1 cellular context compared by ENCODE assay signal in genomic region chr17:34249497-34249877, GRCh38.
TF ChIP-seq lines count a peak whose summit lies in the region.

No MANE protein-coding gene starts in this region.

TF ChIP-seq in K562, 482 proteins besides CTCF, POLR2A, EP300 and RAD21:
- TF ChIP-seq ATF1 (CRISPR knock-in tag; IDR thresholded peaks at IDR 0.05): no peak
- TF ChIP-seq ATF1 (tag; IDR thresholded peaks at IDR 0.05): no peak
- TF ChIP-seq RBM25 (IDR thresholded peaks at IDR 0.05; ENCODE audit: low read depth, low read length, severe bottlenecking): peak; percentile 63
- TF ChIP-seq MCM5 (IDR thresholded peaks at IDR 0.05; ENCODE audit: low read depth): no peak
- TF ChIP-seq ZFP36 (IDR thresholded peaks at IDR 0.05; ENCODE audit: low read depth, low read length, partially characterized antibody): peak; percentile 46
